In the genomic region with DNA sequence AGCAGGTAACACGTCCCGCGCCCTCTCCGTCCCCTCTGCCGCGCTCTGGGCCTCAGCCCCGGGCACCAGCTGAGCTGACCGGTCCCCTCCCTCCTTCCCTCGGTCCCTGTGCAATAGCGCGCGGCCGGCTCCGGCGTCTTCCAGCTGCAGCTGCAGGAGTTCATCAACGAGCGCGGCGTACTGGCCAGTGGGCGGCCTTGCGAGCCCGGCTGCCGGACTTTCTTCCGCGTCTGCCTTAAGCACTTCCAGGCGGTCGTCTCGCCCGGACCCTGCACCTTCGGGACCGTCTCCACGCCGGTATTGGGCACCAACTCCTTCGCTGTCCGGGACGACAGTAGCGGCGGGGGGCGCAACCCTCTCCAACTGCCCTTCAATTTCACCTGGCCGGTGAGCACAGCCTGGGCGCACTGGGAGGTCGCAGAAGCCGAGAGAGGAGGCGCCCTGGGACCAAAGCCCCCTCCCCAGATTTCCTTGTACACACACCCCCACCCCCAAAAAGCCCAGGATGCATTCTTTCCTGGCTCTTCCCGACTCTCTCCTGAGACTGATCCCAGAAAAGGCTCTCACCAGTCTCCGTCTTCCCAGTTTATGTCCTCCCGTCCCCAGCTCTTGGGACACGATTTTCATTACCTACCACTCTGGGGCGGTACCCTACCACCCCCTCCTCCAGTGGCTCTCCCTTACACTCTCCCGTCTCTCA, we compare ENCODE assay signal across 8 cellular contexts. TPM values are rescaled to one million over a fixed set of nuclear protein-coding genes. Genes with fewer than 3 reads are reported as not detected.
A peak's percentile ranks its signal among the peaks of the same experiment; 100 is the strongest.
DNase-seq lines count a peak whose midpoint lies in the region; ATAC-seq and TF ChIP-seq lines count a peak whose summit lies in the region.

No MANE protein-coding gene starts in this region.

- H3K36me3 Mint-ChIP-seq in activated CD8-positive, alpha-beta memory T cell treated with anti-CD3 and anti-CD28 coated beads, Interleukin-2, amount 10 ng/mL, durations not matched to agents 7 days and 5 days: no peaks in the 10 kb centered on the region
- H3K36me3 Mint-ChIP-seq in neural progenitor cell: no peaks in the 10 kb centered on the region

- H2AFZ ChIP-seq in fibroblast of lung (ENCODE audit: low read length): peak overlapping the region; percentile 49
- peak overlapping the region; percentile 42 for H2AFZ ChIP-seq in neural progenitor cell (replicated peaks)

- no peak for ATAC-seq in activated CD8-positive, alpha-beta memory T cell treated with anti-CD3 and anti-CD28 coated beads, Interleukin-2, amount 10 ng/mL, durations not matched to agents 7 days and 5 days
- ATAC-seq in SK-N-SH treated with all-trans-retinoic acid at 6 μM for 48 hours (peak; percentile 72), HG03097 (IDR thresholded peaks at IDR 0.05; ENCODE audit: low FRiP score, unreplicated experiment) (no peak), GM18511 (IDR thresholded peaks at IDR 0.05; ENCODE audit: unreplicated experiment) (no peak)

- H3K27ac ChIP-seq in fibroblast of lung (ENCODE audit: insufficient read depth, low read length) (no peak overlapping the region), neural progenitor cell (no peak overlapping the region)

- H3K9ac ChIP-seq in fibroblast of lung (ENCODE audit: insufficient read depth, low read length) (no peak overlapping the region), neural progenitor cell (no peak overlapping the region)

- H4K20me1 ChIP-seq in fibroblast of lung (ENCODE audit: control insufficient read depth, extremely low read depth, insufficient read depth, low read length) (no peaks in the 10 kb centered on the region), neural progenitor cell (ENCODE audit: low read depth) (peaks cover 58% of the 10 kb centered on the region)

- no peak for DNase-seq in activated CD8-positive, alpha-beta memory T cell treated with anti-CD3 and anti-CD28 coated beads, Interleukin-2, amount 10 ng/mL, durations not matched to agents 7 days and 5 days
- DNase-seq in activated CD8-positive, alpha-beta memory T cell treated with anti-CD3 and anti-CD28 coated beads, Interleukin-2, amount 50 U/mL, for 48 hours: no peak
- DNase-seq in fibroblast of lung (ENCODE audit: low read depth in 2 of 2): peak; percentile 65 to 68
- DNase-seq in neural progenitor cell (ENCODE audit: low spot score): peak; percentile 91
- DNase-seq in A172 (ENCODE audit: low spot score): no peak

- no peaks in the 10 kb centered on the region for H3K9me3 Mint-ChIP-seq in activated CD8-positive, alpha-beta memory T cell treated with anti-CD3 and anti-CD28 coated beads, Interleukin-2, amount 10 ng/mL, durations not matched to agents 7 days and 5 days (ENCODE audit: low read depth)
- H3K9me3 Mint-ChIP-seq in neural progenitor cell: no peaks in the 10 kb centered on the region

- peak overlapping the region; percentile 19 for H3K27ac Mint-ChIP-seq in activated CD8-positive, alpha-beta memory T cell treated with anti-CD3 and anti-CD28 coated beads, Interleukin-2, amount 10 ng/mL, durations not matched to agents 7 days and 5 days
- no peak overlapping the region for H3K27ac Mint-ChIP-seq in neural progenitor cell

- H3K4me3 ChIP-seq in fibroblast of lung (replicated peaks in 1 of 4; ENCODE audit: control extremely low read depth in 1 of 4, insufficient read depth in 1 of 4, low read depth in 3 of 4, low read length in 4 of 4): peak overlapping the region; percentile 33 to 50 (median 44)
- H3K4me3 ChIP-seq in neural progenitor cell: peak overlapping the region; percentile 57

- TF ChIP-seq CTCF in fibroblast of lung (conservative IDR thresholded peaks at IDR 0.05 in 1 of 2, IDR thresholded peaks at IDR 0.05 in 1 of 2; ENCODE audit: low read depth in 1 of 2, low read length in 2 of 2) (peak in 1 of 2 donors; percentile 6), neural progenitor cell (IDR thresholded peaks at IDR 0.05) (peak; percentile 16)

- CTCF ChIA-PET in activated CD8-positive, alpha-beta memory T cell treated with anti-CD3 and anti-CD28 coated beads, Interleukin-2, amount 10 ng/mL, durations not matched to agents 7 days and 5 days (lab: Charles Lee): interaction anchor here (0.7 to 7.5 kb wide), 25 partner anchors 8 to 403 kb away, joined by 3 to 75 read pairs (median 4); partner anchors contain the start of gene VPS18

- H3K4me2 ChIP-seq in fibroblast of lung (ENCODE audit: extremely low read depth, insufficient read depth, low read length) (peak overlapping the region; percentile 93), neural progenitor cell (peak overlapping the region; percentile 82)

- H3K27me3 ChIP-seq in fibroblast of lung (ENCODE audit: control insufficient read depth, insufficient read depth, low read length) (peaks cover 43% of the 10 kb centered on the region), neural progenitor cell (peaks cover 100% of the 10 kb centered on the region)

- no peaks in the 10 kb centered on the region for H3K79me2 ChIP-seq in fibroblast of lung (ENCODE audit: control insufficient read depth, insufficient read depth, low read length)
- H3K79me2 ChIP-seq in neural progenitor cell (ENCODE audit: low read depth): no peaks in the 10 kb centered on the region

- peaks cover 70% of the 10 kb centered on the region for H3K27me3 Mint-ChIP-seq in activated CD8-positive, alpha-beta memory T cell treated with anti-CD3 and anti-CD28 coated beads, Interleukin-2, amount 10 ng/mL, durations not matched to agents 7 days and 5 days
- peaks cover 68% of the 10 kb centered on the region for H3K27me3 Mint-ChIP-seq in neural progenitor cell (ENCODE audit: insufficient read depth, low read depth)

- H3K4me3 Mint-ChIP-seq in activated CD8-positive, alpha-beta memory T cell treated with anti-CD3 and anti-CD28 coated beads, Interleukin-2, amount 10 ng/mL, durations not matched to agents 7 days and 5 days: peak overlapping the region; percentile 43
- H3K4me3 Mint-ChIP-seq in neural progenitor cell: peak overlapping the region; percentile 84

- peaks cover 48% of the 10 kb centered on the region for H3K4me1 Mint-ChIP-seq in activated CD8-positive, alpha-beta memory T cell treated with anti-CD3 and anti-CD28 coated beads, Interleukin-2, amount 10 ng/mL, durations not matched to agents 7 days and 5 days
- peaks cover 41% of the 10 kb centered on the region for H3K4me1 Mint-ChIP-seq in neural progenitor cell

- peaks cover 25% of the 10 kb centered on the region for H3F3A ChIP-seq in neural progenitor cell (ENCODE audit: low read depth)

- H3K36me3 ChIP-seq in fibroblast of lung (ENCODE audit: control insufficient read depth, insufficient read depth, low read length) (no peaks in the 10 kb centered on the region), neural progenitor cell (no peaks in the 10 kb centered on the region)

- no peaks in the 10 kb centered on the region for H3K9me3 ChIP-seq in fibroblast of lung (ENCODE audit: control insufficient read depth, insufficient read depth, low read depth, low read length)
- no peaks in the 10 kb centered on the region for H3K9me3 ChIP-seq in neural progenitor cell (ENCODE audit: low read depth)

- H3K4me1 ChIP-seq in fibroblast of lung (ENCODE audit: control insufficient read depth, extremely low read depth, insufficient read depth, low read length): peaks cover 11% of the 10 kb centered on the region
- peaks cover 54% of the 10 kb centered on the region for H3K4me1 ChIP-seq in neural progenitor cell

TF ChIP-seq in SK-N-SH treated with all-trans-retinoic acid at 6 μM for 48 hours, 23 proteins besides CTCF, POLR2A, EP300 and RAD21 (continues in another document):
- TF ChIP-seq BACH2 (CRISPR knock-in tag; IDR thresholded peaks at IDR 0.05; ENCODE audit: borderline replicate concordance): no peak
- no peak for TF ChIP-seq CSDC2 (CRISPR knock-in tag; IDR thresholded peaks at IDR 0.05)
- no peak for TF ChIP-seq ZNF565 (CRISPR knock-in tag; conservative IDR thresholded peaks at IDR 0.05; ENCODE audit: low read depth)

RNA-seq across cellular contexts. Expression of gene DLL4, which starts 0.7 kb away (rescaled TPM):
- under 1 TPM in 1 of 2 experiments, not detected in 1; 0.12 TPM for total RNA-seq in activated CD8-positive, alpha-beta memory T cell treated with anti-CD3 and anti-CD28 coated beads, Interleukin-2, amount 10 ng/mL, durations not matched to agents 7 days and 5 days
- total RNA-seq in fibroblast of lung (under 0.01 TPM in 2 replicates), neural progenitor cell (ENCODE audit: low replicate concordance) (0.12 TPM in 1 of 2 replicates, not detected in the other)
- 0.18 and 1.0 TPM in 2 replicates for polyA plus RNA-seq in fibroblast of lung
- polyA plus RNA-seq in fibroblast of lung (2012): 0.22 and 1.5 TPM in 2 replicates
- 0.39 and 6.4 TPM in 2 replicates for polyA minus RNA-seq in fibroblast of lung (ENCODE audit: low replicate concordance)
- not detected in 2 replicates for total RNA-seq in A172 (2014; rRNA removed; shearing (Covaris generic))

RNA-seq across cellular contexts. Expression of gene CHAC1, which starts 23.4 kb away (rescaled TPM):
- 10 to 100 TPM in 1 of 2 experiments, 1 to 10 TPM in 1; 8.3 to 13.0 TPM for total RNA-seq in activated CD8-positive, alpha-beta memory T cell treated with anti-CD3 and anti-CD28 coated beads, Interleukin-2, amount 10 ng/mL, durations not matched to agents 7 days and 5 days
- 33.1 and 62.6 TPM in 2 replicates for total RNA-seq in fibroblast of lung
- polyA plus RNA-seq in fibroblast of lung: 7.5 and 14.8 TPM in 2 replicates
- polyA plus RNA-seq in fibroblast of lung (2012): 8.3 and 18.5 TPM in 2 replicates
- polyA minus RNA-seq in fibroblast of lung (ENCODE audit: low replicate concordance): 7.5 and 16.7 TPM in 2 replicates
- 2.4 and 4.8 TPM in 2 replicates for total RNA-seq in neural progenitor cell (ENCODE audit: low replicate concordance)
- 4.7 and 5.8 TPM in 2 replicates for total RNA-seq in A172 (2014; rRNA removed; shearing (Covaris generic))

RNA-seq across cellular contexts. Expression of gene VPS18, which starts 35.6 kb away (rescaled TPM):
- total RNA-seq in activated CD8-positive, alpha-beta memory T cell treated with anti-CD3 and anti-CD28 coated beads, Interleukin-2, amount 10 ng/mL, durations not matched to agents 7 days and 5 days: 10 to 100 TPM; 16.9 to 19.5 TPM
- total RNA-seq in fibroblast of lung (33.4 and 36.7 TPM in 2 replicates), neural progenitor cell (ENCODE audit: low replicate concordance) (8.0 and 22.2 TPM in 2 replicates)
- polyA plus RNA-seq in fibroblast of lung: 15.5 and 21.3 TPM in 2 replicates
- 23.4 and 29.5 TPM in 2 replicates for polyA plus RNA-seq in fibroblast of lung (2012)
- 75.7 and 108 TPM in 2 replicates for polyA minus RNA-seq in fibroblast of lung (ENCODE audit: low replicate concordance)
- total RNA-seq in A172 (2014; rRNA removed; shearing (Covaris generic)): 39.7 and 41.7 TPM in 2 replicates

RNA-seq across cellular contexts. Expression of gene RHOV, which starts 55.8 kb away (rescaled TPM):
- not detected for total RNA-seq in activated CD8-positive, alpha-beta memory T cell treated with anti-CD3 and anti-CD28 coated beads, Interleukin-2, amount 10 ng/mL, durations not matched to agents 7 days and 5 days
- total RNA-seq in fibroblast of lung (under 0.01 TPM in 1 of 2 replicates, not detected in the other), neural progenitor cell (ENCODE audit: low replicate concordance) (1.2 TPM in 1 of 2 replicates, not detected in the other)
- not detected in 2 replicates for polyA plus RNA-seq in fibroblast of lung
- polyA plus RNA-seq in fibroblast of lung (2012): not detected in 2 replicates
- polyA minus RNA-seq in fibroblast of lung (ENCODE audit: low replicate concordance): not detected in 2 replicates
- 0.22 and 1.4 TPM in 2 replicates for total RNA-seq in A172 (2014; rRNA removed; shearing (Covaris generic))

Comparison
In these comparisons a context has a peak if more than half of its experiments do, and no peak if none do; other contexts are left out.
1. DNase-seq: peak in fibroblast of lung (2 of 2) and neural progenitor cell (single experiment); none in activated CD8-positive, alpha-beta memory T cell treated with anti-CD3 and anti-CD28 coated beads, Interleukin-2, amount 10 ng/mL, durations not matched to agents 7 days and 5 days (single experiment), activated CD8-positive, alpha-beta memory T cell treated with anti-CD3 and anti-CD28 coated beads, Interleukin-2, amount 50 U/mL, for 48 hours (single experiment) and A172 (single experiment).